Comparison of ENCODE assay signal across 2 cellular contexts in genomic region chr5:126124706-126125345, GRCh38.
TF ChIP-seq lines count a peak whose summit lies in the region.

No MANE protein-coding gene starts in this region.

TF ChIP-seq in HepG2, 621 proteins besides CTCF, POLR2A, EP300 and RAD21 (continued from another document):
- TF ChIP-seq MLXIP (CRISPR knock-in tag; IDR thresholded peaks at IDR 0.05; ENCODE audit: borderline replicate concordance) (no peak), ATRX (CRISPR knock-in tag; IDR thresholded peaks at IDR 0.05; ENCODE audit: borderline replicate concordance) (no peak), ZFP91 (CRISPR knock-in tag; IDR thresholded peaks at IDR 0.05; ENCODE audit: borderline replicate concordance) (no peak), ZNF136 (CRISPR knock-in tag; IDR thresholded peaks at IDR 0.05; ENCODE audit: low read depth) (no peak), TOPORS (CRISPR knock-in tag; IDR thresholded peaks at IDR 0.05) (no peak), NCOA5 (CRISPR knock-in tag; IDR thresholded peaks at IDR 0.05) (no peak)

TF ChIP-seq in SK-N-SH treated with all-trans-retinoic acid at 6 μM for 48 hours, 23 proteins besides CTCF, POLR2A, EP300 and RAD21 (continued from another document):
- no peak for TF ChIP-seq CSRNP3 (CRISPR knock-in tag; IDR thresholded peaks at IDR 0.05)
